ENCODE assay signal across 8 cellular contexts in the genomic region with DNA sequence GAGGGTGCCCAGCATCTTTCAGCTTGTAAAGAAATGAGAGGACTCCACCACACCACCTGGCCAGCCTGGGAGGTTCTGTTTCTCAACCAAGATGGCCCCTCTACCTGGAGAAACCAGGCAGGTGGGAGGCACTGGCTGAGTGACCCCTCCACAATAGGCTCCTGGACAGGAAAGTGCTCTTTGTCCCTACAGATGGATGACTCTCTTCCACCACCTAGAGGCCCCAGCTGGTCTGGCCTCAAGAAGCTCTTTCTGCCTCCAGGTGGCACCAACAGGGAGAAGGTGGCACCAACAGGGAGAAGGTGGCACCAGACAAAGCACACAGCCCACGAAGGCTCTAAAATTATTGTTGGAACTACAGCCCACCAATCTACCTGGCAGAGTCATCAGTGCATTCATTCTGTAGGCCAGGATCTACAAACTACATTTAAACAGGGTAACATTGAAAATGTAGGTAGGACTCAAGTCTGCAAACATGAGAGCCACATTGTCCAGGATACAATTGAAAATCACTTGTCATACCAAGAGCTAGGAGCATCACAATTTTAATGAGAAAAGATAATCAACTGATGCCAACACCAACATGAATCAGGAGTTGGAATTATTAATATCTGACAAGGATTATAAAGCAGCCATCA. TPM values are rescaled to one million over a fixed set of nuclear protein-coding genes. Genes with fewer than 3 reads are reported as not detected.
DNase-seq lines count a peak whose midpoint lies in the region; ATAC-seq and TF ChIP-seq lines count a peak whose summit lies in the region.

No MANE protein-coding gene starts in this region.

- peaks cover 4% of the 10 kb centered on the region for H3K9me3 Mint-ChIP-seq in activated T-helper 17 cell treated with anti-CD3 and anti-CD28 coated beads, Interleukin-2, amount 50 U/mL, for 72 hours
- H3K9me3 Mint-ChIP-seq in immature natural killer cell = peaks cover 8 to 18% (median 10%) of the 10 kb centered on the region in 6 donors

- H3K27ac Mint-ChIP-seq in activated T-helper 17 cell treated with anti-CD3 and anti-CD28 coated beads, Interleukin-2, amount 50 U/mL, for 72 hours = peak overlapping the region; percentile 19
- H3K27ac Mint-ChIP-seq in immature natural killer cell = no peak overlapping the region

- H3K36me3 Mint-ChIP-seq in activated T-helper 17 cell treated with anti-CD3 and anti-CD28 coated beads, Interleukin-2, amount 50 U/mL, for 72 hours (ENCODE audit: low read depth) = peaks cover 48% of the 10 kb centered on the region
- H3K36me3 Mint-ChIP-seq in immature natural killer cell = peaks cover 0 to 3% (median 3%) of the 10 kb centered on the region in 3 donors

- CTCF ChIA-PET in A673 (lab: Charles Lee) = no interaction called here
- CTCF ChIA-PET in GM10248 (lab: Yijun Ruan, JAX) = interaction anchor here (0.7 to 2.5 kb wide), 11 partner anchors 11 to 72 kb away, joined by 3 to 13 read pairs (median 4); a partner anchor contains a TSS

- intact Hi-C loops in A673 (cut with micrococcal nuclease; ENCODE audit: unreplicated experiment) = no loop called here

- no peaks in the 10 kb centered on the region for H3K36me3 ChIP-seq in A673 (ENCODE audit: insufficient read depth, low read length, poor library complexity, severe bottlenecking)

- POLR2A ChIA-PET in A673 (lab: Charles Lee; ENCODE audit: low non-redundant PET) (no interaction called here), GM10248 (lab: Yijun Ruan, JAX) (no interaction called here)

- H3K4me1 ChIP-seq in A673 (ENCODE audit: insufficient read depth, low read length, poor library complexity, severe bottlenecking) = no peaks in the 10 kb centered on the region

- peak; percentile 84 for ATAC-seq in activated T-helper 17 cell treated with anti-CD3 and anti-CD28 coated beads, Interleukin-2, amount 50 U/mL, for 72 hours (replicated peaks)
- ATAC-seq in GM19463 (IDR thresholded peaks at IDR 0.05; ENCODE audit: unreplicated experiment) = no peak

- H3K4me3 ChIP-seq in A673 (ENCODE audit: low read depth, low read length, poor library complexity, severe bottlenecking) = no peak overlapping the region

- H3K27me3 ChIP-seq in A673 (replicated peaks; ENCODE audit: insufficient read depth, low read depth, low read length, poor library complexity) = no peaks in the 10 kb centered on the region

- H3K27ac ChIP-seq in A673 (ENCODE audit: low read depth, low read length, poor library complexity, severe bottlenecking) = no peak overlapping the region

- no peak overlapping the region for H3K4me3 Mint-ChIP-seq in activated T-helper 17 cell treated with anti-CD3 and anti-CD28 coated beads, Interleukin-2, amount 50 U/mL, for 72 hours
- H3K4me3 Mint-ChIP-seq in immature natural killer cell = no peak overlapping the region

- no peaks in the 10 kb centered on the region for H3K4me1 Mint-ChIP-seq in activated T-helper 17 cell treated with anti-CD3 and anti-CD28 coated beads, Interleukin-2, amount 50 U/mL, for 72 hours
- H3K4me1 Mint-ChIP-seq in immature natural killer cell = peaks cover 0 to 2% of the 10 kb centered on the region in 2 donors

- H3K27me3 Mint-ChIP-seq in activated T-helper 17 cell treated with anti-CD3 and anti-CD28 coated beads, Interleukin-2, amount 50 U/mL, for 72 hours = no peaks in the 10 kb centered on the region
- H3K27me3 Mint-ChIP-seq in immature natural killer cell (ENCODE audit: low read depth in 3 of 3) = peaks cover 10 to 15% (median 14%) of the 10 kb centered on the region in 3 donors

- TF ChIP-seq CTCF in A673 (conservative IDR thresholded peaks at IDR 0.05; ENCODE audit: low read depth, low read length) = peak; percentile 70
- peak; percentile 29 for TF ChIP-seq CTCF in GM10248 (IDR thresholded peaks at IDR 0.05; ENCODE audit: control extremely low read depth, extremely low read depth, low read depth, missing control alignments)

- H3K9me3 ChIP-seq in A673 (ENCODE audit: low read depth, low read length, poor library complexity, severe bottlenecking) = no peaks in the 10 kb centered on the region

- DNase-seq in A673 (ENCODE audit: low spot score) (peak; percentile 35), GM10248 (ENCODE audit: extremely low spot score) (no peak), NCI-H526 (lab: John Stamatoyannopoulos, UW) (peak; percentile 74 to 89), immature natural killer cell (peak in 2 of 3 donors; percentile 15 to 23), GM19238 (ENCODE audit: insufficient read length, low spot score) (no peak), putamen (ENCODE audit: low spot score) (no peak)

- no TSS peak for BruUV-seq in A673 (replicated peaks; lab: Mats Ljungman, UMichigan)

RNA-seq across cellular contexts. Expression of a gene that starts 14.4 kb away (rescaled TPM):
- not detected in 2 replicates for total RNA-seq in A673 (2021)
- 100 to 1,000 TPM in 1 of 2 donors, 10 to 100 TPM in 1; 24.0 to 163 TPM for total RNA-seq in activated T-helper 17 cell treated with anti-CD3 and anti-CD28 coated beads, Interleukin-2, amount 50 U/mL, for 72 hours
- polyA plus RNA-seq in immature natural killer cell = under 1 TPM in 1 of 3 donors, not detected in 2; 0.30 TPM

RNA-seq across cellular contexts. Expression of a gene that starts 15.1 kb away (rescaled TPM):
- not detected in 2 replicates for total RNA-seq in A673 (2021)
- not detected for total RNA-seq in activated T-helper 17 cell treated with anti-CD3 and anti-CD28 coated beads, Interleukin-2, amount 50 U/mL, for 72 hours
- polyA plus RNA-seq in immature natural killer cell = not detected

RNA-seq across cellular contexts. Expression of a gene that starts 22.2 kb away (rescaled TPM):
- not detected in 2 replicates for total RNA-seq in A673 (2021)
- total RNA-seq in activated T-helper 17 cell treated with anti-CD3 and anti-CD28 coated beads, Interleukin-2, amount 50 U/mL, for 72 hours = 10 to 100 TPM; 28.3 to 42.1 TPM
- polyA plus RNA-seq in immature natural killer cell = under 1 TPM in 2 of 3 donors, not detected in 1; 0.38 to 0.58 TPM

RNA-seq across cellular contexts. Expression of a gene that starts 30.7 kb away (rescaled TPM):
- total RNA-seq in A673 (2021) = not detected in 2 replicates
- total RNA-seq in activated T-helper 17 cell treated with anti-CD3 and anti-CD28 coated beads, Interleukin-2, amount 50 U/mL, for 72 hours = not detected
- polyA plus RNA-seq in immature natural killer cell = not detected

Comparison
In these comparisons a context has a peak if more than half of its experiments do, and no peak if none do; other contexts are left out.
1. DNase-seq: peak in A673 (single experiment), NCI-H526 (2 of 2) and immature natural killer cell (2 of 3); none in GM10248 (single experiment), GM19238 (single experiment) and putamen (single experiment).
2. RNA of a gene that starts 14.4 kb away (total RNA-seq): 24.0 to 163 TPM in activated T-helper 17 cell treated with anti-CD3 and anti-CD28 coated beads, Interleukin-2, amount 50 U/mL, for 72 hours; not detected in A673; every median in the first group is over 10 times any median in the second.
3. RNA of a gene that starts 22.2 kb away (total RNA-seq): 28.3 to 42.1 TPM in activated T-helper 17 cell treated with anti-CD3 and anti-CD28 coated beads, Interleukin-2, amount 50 U/mL, for 72 hours; not detected in A673; every median in the first group is over 10 times any median in the second.